In the genomic region with DNA sequence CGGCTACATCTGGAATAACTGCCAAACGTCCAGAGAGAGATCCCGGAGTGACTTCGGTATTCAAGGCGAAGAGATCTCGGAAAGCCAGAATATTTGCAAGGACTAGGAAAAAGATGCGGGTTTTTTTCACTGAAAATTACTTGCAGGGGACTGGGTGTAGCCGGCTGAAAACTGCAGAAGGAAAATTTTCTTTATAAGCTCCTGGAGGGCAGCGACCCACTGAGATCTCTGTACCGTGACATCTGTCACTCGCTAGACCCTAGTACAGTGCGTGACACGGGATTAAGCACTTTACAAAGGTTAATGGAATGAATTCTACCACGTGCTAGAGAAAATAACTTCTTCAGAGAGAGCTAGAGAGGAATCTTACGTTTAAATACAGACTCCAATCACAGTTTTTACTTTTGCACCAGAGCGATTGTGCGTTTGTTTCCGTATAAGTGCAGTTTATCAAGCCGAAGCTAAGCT, we compare ENCODE assay signal across 8 cellular contexts. TPM values are rescaled to one million over a fixed set of nuclear protein-coding genes. Genes with fewer than 3 reads are reported as not detected.
DNase-seq lines count a peak whose midpoint lies in the region; ATAC-seq, FAIRE-seq and TF ChIP-seq lines count a peak whose summit lies in the region.

No MANE protein-coding gene starts in this region.

- intact Hi-C loops in ascending aorta (cut with DNase I) = loop anchor here (1.0 kb wide), 2 partner anchors 212 to 445 kb away; a partner anchor contains a TSS
- intact Hi-C loops in right lobe of liver (cut with DNase I) = no loop called here
- intact Hi-C loops in thyroid gland (cut with DNase I) = loop anchor here (10.0 kb wide), 1 partner anchor 218 kb away; no protein-coding TSS in a partner anchor

- H3K9me3 ChIP-seq in ascending aorta (no peaks in the 10 kb centered on the region), right lobe of liver (no peaks in the 10 kb centered on the region), thyroid gland (no peaks in the 10 kb centered on the region)

- no peaks in the 10 kb centered on the region for H3K36me3 Mint-ChIP-seq in activated T-cell treated with anti-CD3 and anti-CD28 coated beads, Interleukin-2, amount 50 U/mL, for 4 hours (ENCODE audit: insufficient read depth)

- H3K27me3 ChIP-seq in ascending aorta (no peaks in the 10 kb centered on the region), right lobe of liver (no peaks in the 10 kb centered on the region), thyroid gland (no peaks in the 10 kb centered on the region)

- TF ChIP-seq POLR2A in right lobe of liver (IDR thresholded peaks at IDR 0.05) (no peak), thyroid gland (IDR thresholded peaks at IDR 0.05) (no peak)

- H3K36me3 ChIP-seq in ascending aorta (no peaks in the 10 kb centered on the region), right lobe of liver (no peaks in the 10 kb centered on the region), thyroid gland (no peaks in the 10 kb centered on the region)

- under 1% methylated on average over 19 of the region's 19 CpGs for WGBS in right lobe of liver (ENCODE audit: insufficient coverage, low coverage, low lambda C conversion rate, missing lambda C conversion rate)
- 0 to 1% methylated on average over 19 of the region's 19 CpGs for WGBS in thyroid gland, 2 donors

- H3K4me1 Mint-ChIP-seq in activated T-cell treated with anti-CD3 and anti-CD28 coated beads, Interleukin-2, amount 50 U/mL, for 4 hours (ENCODE audit: low read depth) = peaks cover 17% of the 10 kb centered on the region

- H3K4me1 ChIP-seq in ascending aorta (peaks cover 2 to 3% of the 10 kb centered on the region in 2 donors), right lobe of liver (peaks cover 0 to 7% (median 0%) of the 10 kb centered on the region in 4 donors), thyroid gland (peaks cover 0 to 9% of the 10 kb centered on the region in 2 donors)

- peak overlapping the region; percentile 88 for H3K4me3 Mint-ChIP-seq in activated T-cell treated with anti-CD3 and anti-CD28 coated beads, Interleukin-2, amount 50 U/mL, for 4 hours

- H3K4me3 ChIP-seq in ascending aorta = peak overlapping the region; percentile 89 to 100
- peak overlapping the region; percentile 59 to 83 (median 73) for H3K4me3 ChIP-seq in right lobe of liver
- H3K4me3 ChIP-seq in thyroid gland (replicated peaks in 1 of 3) = peak overlapping the region; percentile 68 to 95 (median 84)

- DNase-seq in activated T-cell treated with anti-CD3 and anti-CD28 coated beads, Interleukin-2, amount 50 U/mL, for 4 hours = no peak
- DNase-seq in activated T-cell treated with anti-CD3 and anti-CD28 coated beads, Interleukin-2, amount 50 U/mL, for 48 hours = no peak
- DNase-seq in ascending aorta (ENCODE audit: low spot score in 2 of 2) (no peak), right lobe of liver (no peak), thyroid gland (no peak), RCC 7860 (ENCODE audit: low spot score) (no peak), NCI-H1092 treated with DMSO at 0.1 percent for 48 hours (lab: John Stamatoyannopoulos, UW) (no peak)

- H3K9me3 Mint-ChIP-seq in activated T-cell treated with anti-CD3 and anti-CD28 coated beads, Interleukin-2, amount 50 U/mL, for 4 hours = no peaks in the 10 kb centered on the region

- no peak for ATAC-seq in activated T-cell treated with anti-CD3 and anti-CD28 coated beads, Interleukin-2, amount 50 U/mL, for 4 hours
- ATAC-seq in right lobe of liver (peak in 1 of 4 donors; percentile 6), HG02970 (IDR thresholded peaks at IDR 0.05; ENCODE audit: low FRiP score, unreplicated experiment) (no peak)

- H3K27me3 Mint-ChIP-seq in activated T-cell treated with anti-CD3 and anti-CD28 coated beads, Interleukin-2, amount 50 U/mL, for 4 hours (ENCODE audit: low read depth) = peaks cover 18% of the 10 kb centered on the region

- H3K27ac ChIP-seq in ascending aorta (peak overlapping the region; percentile 83 to 91), right lobe of liver (peak overlapping the region; percentile 75 to 86 (median 83)), thyroid gland (peak overlapping the region in 2 of 3 donors; percentile 86 to 91)

- TF ChIP-seq CTCF in ascending aorta (IDR thresholded peaks at IDR 0.05) (no peak), right lobe of liver (IDR thresholded peaks at IDR 0.05) (no peak), thyroid gland (IDR thresholded peaks at IDR 0.05) (no peak)

- no peak for FAIRE-seq in RCC 7860 (lab: Jason Lieb, UNC)

RNA-seq across cellular contexts. Expression of a gene that starts 1.1 kb away (rescaled TPM):
- total RNA-seq in activated T-cell treated with anti-CD3 and anti-CD28 coated beads, Interleukin-2, amount 50 U/mL, for 4 hours = 1 to 10 TPM; 5.7 to 6.6 (median 5.7) TPM
- total RNA-seq in ascending aorta (1.4 TPM), right lobe of liver (1 to 10 TPM; 4.3 to 8.7 (median 6.2) TPM), thyroid gland (10 to 100 TPM; 26.4 to 45.9 (median 33.8) TPM)

Comparison
In these comparisons a context has a peak if more than half of its experiments do, and no peak if none do; other contexts are left out.
1. intact Hi-C loops: an anchor here in ascending aorta (1.0 kb wide) and thyroid gland (10.0 kb wide); none called in right lobe of liver.